8 cellular contexts compared by ENCODE assay signal in the genomic region with DNA sequence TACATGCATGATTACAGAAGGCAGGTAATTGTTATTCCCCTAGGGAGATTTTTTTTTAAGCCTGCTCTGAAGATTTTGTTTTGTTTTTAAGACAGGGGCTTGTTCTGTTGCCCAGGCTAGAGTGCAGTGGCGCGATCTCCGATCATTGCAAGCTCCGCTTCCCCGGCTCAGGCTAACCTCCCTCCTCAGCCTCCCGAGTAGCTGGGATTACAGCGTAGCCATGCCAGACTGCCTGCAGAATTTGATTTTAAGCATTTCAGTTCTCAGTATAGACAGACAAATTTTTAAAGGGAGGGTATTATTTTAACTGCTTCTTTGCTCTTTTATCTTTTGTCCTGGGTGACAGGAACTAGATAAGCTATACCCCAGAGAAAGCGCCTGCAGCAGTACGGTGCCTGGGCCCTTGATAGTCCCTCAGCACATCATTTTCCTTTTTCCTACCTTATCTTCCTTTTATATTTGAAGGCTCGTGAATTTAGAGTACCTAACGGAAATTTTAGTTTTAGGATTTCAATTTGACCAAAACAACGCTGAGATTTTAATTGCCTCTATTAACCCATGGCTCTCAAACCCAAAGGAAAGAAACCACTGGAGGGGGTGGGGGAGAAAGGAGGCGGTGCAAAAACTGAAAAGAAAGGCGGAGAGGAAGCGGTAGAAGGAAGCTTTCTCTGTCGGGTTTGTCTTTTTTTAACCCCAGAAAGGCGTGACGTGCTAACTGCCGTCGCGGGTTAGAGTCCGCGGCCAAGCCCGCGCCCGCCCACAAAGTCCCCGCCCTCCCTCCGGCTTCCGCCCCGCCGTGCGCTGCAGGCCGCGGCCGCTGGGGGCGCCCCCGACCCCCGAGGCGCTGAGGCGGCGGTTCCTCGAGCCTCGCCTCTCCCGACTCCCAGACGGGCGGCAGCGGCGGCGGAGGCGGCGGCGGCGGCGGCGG. TPM values are rescaled to one million over a fixed set of nuclear protein-coding genes. Genes with fewer than 3 reads are reported as not detected.
DNase-seq lines count a peak whose midpoint lies in the region; ATAC-seq, FAIRE-seq and TF ChIP-seq lines count a peak whose summit lies in the region.

EEIG2 (plus strand) TSS at position 886 of the 928 bp plus-strand sequence. CDS start 329 bp downstream, outside the sequence.

- H3K27ac ChIP-seq in kidney (ENCODE audit: low read depth in 2 of 2, low read length in 2 of 2): peak within 1 kb of the TSS; percentile 26 to 34

- FAIRE-seq in bronchial epithelial cell (lab: Jason Lieb, UNC) (no peak), kidney (lab: Jason Lieb, UNC) (no peak)

- TF ChIP-seq CTCF in WI38 (IDR thresholded peaks at IDR 0.05; ENCODE audit: low read depth, low read length) (peak; percentile 49), bronchial epithelial cell (IDR thresholded peaks at IDR 0.05; ENCODE audit: insufficient read depth, low read length, severe bottlenecking) (peak; percentile 59), kidney (IDR thresholded peaks at IDR 0.05; ENCODE audit: borderline replicate concordance, extremely low read depth, insufficient read depth) (peak; percentile 77)

- peak; percentile 96 for DNase-seq in AG08396 (ENCODE audit: low spot score)
- peak; percentile 89 for DNase-seq in NCI-H2171 treated with DMSO at 0.1 percent for 48 hours (lab: John Stamatoyannopoulos, UW)
- DNase-seq in bronchial epithelial cell (ENCODE audit: low read depth): peak; percentile 63
- DNase-seq in kidney: peak; percentile 94
- peak; percentile 78 to 83 (median 82) for DNase-seq in stimulated activated CD4-positive, alpha-beta T cell treated with anti-CD3 and anti-CD28 coated beads, Interleukin-12 subunit alpha, Interleukin-12 subunit beta, amount 100 ng/mL, for 48 hours (ENCODE audit: low read depth in 2 of 3, low spot score in 1 of 3)

- H3K27me3 ChIP-seq in bronchial epithelial cell (ENCODE audit: control insufficient read depth, insufficient read depth, low read length): no peaks in the 10 kb centered on the region

- peaks cover 4% of the 10 kb centered on the region in 2 donors for H3K4me1 ChIP-seq in kidney (ENCODE audit: control insufficient read depth in 1 of 2, insufficient read depth in 1 of 2, low read depth in 1 of 2, low read length in 2 of 2)

- H3K36me3 ChIP-seq in bronchial epithelial cell (ENCODE audit: control insufficient read depth, insufficient read depth, low read length) (no peaks in the 10 kb centered on the region), kidney (ENCODE audit: control insufficient read depth in 1 of 2, insufficient read depth in 2 of 2, low read length in 2 of 2) (no peaks in the 10 kb centered on the region)

- H3K9ac ChIP-seq in kidney (ENCODE audit: low read length in 2 of 2): peak within 1 kb of the TSS; percentile 62 to 83

- peak; percentile 73 for ATAC-seq in GM18868 (IDR thresholded peaks at IDR 0.05; ENCODE audit: unreplicated experiment)
- peak; percentile 84 for ATAC-seq in HG03097 (IDR thresholded peaks at IDR 0.05; ENCODE audit: low FRiP score, unreplicated experiment)

- no peaks in the 10 kb centered on the region for H3K9me3 ChIP-seq in kidney (ENCODE audit: control insufficient read depth in 1 of 2, low read length in 2 of 2)

- intact Hi-C loops in kidney (cut with DNase I): no loop called here

- H3K4me3 ChIP-seq in WI38 (ENCODE audit: low read depth, low read length) (peak within 1 kb of the TSS; percentile 77), bronchial epithelial cell (ENCODE audit: low read depth, low read length) (peak within 1 kb of the TSS; percentile 36), kidney (ENCODE audit: low read length in 2 of 2) (peak within 1 kb of the TSS; percentile 74 to 76)

RNA-seq across cellular contexts. Expression of gene EEIG2, which starts in this region (rescaled TPM):
- total RNA-seq in bronchial epithelial cell (0.51 and 1.3 TPM in 2 replicates), kidney (8.3 TPM)
- 1.7 TPM for polyA plus RNA-seq in kidney (ENCODE audit: insufficient read depth, low read depth, low replicate concordance)

Comparison
In these comparisons a context has a peak if more than half of its experiments do, and no peak if none do; other contexts are left out.
1. Peak in every context shown above with its lines: DNase-seq, ATAC-seq, H3K4me3 ChIP-seq and H3K27ac ChIP-seq.